In the genomic region with DNA sequence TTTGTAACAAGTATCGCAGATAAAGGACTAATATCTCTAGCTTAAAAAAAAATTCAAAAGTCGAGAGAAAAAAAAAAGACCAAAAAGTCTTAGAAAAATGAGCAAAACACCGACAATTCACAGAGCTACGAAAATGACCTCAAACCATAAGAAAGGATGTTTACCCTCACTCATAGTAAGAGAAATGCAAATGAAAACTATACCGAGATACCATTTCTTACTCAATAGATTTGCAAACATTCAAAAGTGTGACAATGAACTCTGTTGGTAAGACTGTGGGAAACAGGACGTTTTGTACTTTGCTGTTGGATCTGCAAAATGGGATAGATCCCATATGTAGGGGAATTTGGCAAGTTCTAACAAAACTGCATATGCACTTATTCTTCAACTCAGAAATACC, we compare ENCODE assay signal across 27 cellular contexts.
"Had no signal": no experiment of that assay in that cellular context is flagged by ENCODE, and none has a peak within 500 bp of the region (broad histone marks: within the 10 kb centered on the region; RNA-seq: fewer than 3 reads in every experiment).

No MANE protein-coding gene starts in this region.

- H3K27ac Mint-ChIP-seq: naive thymus-derived CD8-positive, alpha-beta T cell; natural killer cell treated with Interleukin-12 subunit alpha and Interleukin-12 subunit beta and Interleukin-15 and Interleukin-18, amount 100 ng/mL, for 72 hours; neural progenitor cell; progenitor cell of endocrine pancreas; stimulated activated memory B cell treated with anti-CD40 and anti-IgM and Interleukin-4, amounts not matched to agents 10 μg/mL and 1 μg/mL and 100 μg/mL, for 72 hours; stimulated activated naive CD8-positive, alpha-beta T cell treated with anti-CD3 and anti-CD28 coated beads, Interleukin-15, amount 100 ng/mL, for 72 hours; type B pancreatic cell had no signal

- ATAC-seq: naive thymus-derived CD8-positive, alpha-beta T cell; natural killer cell treated with Interleukin-12 subunit alpha and Interleukin-12 subunit beta and Interleukin-15 and Interleukin-18, amount 100 ng/mL, for 72 hours; psoas muscle; right cardiac atrium; right lobe of liver; stimulated activated memory B cell treated with anti-CD40 and anti-IgM and Interleukin-4, amounts not matched to agents 10 μg/mL and 1 μg/mL and 100 μg/mL, for 72 hours; stimulated activated naive CD8-positive, alpha-beta T cell treated with anti-CD3 and anti-CD28 coated beads, Interleukin-15, amount 100 ng/mL, for 72 hours; stimulated activated naive CD8-positive, alpha-beta T cell treated with anti-CD3 and anti-CD28 coated beads, Interleukin-15, Interleukin-2, amounts not matched to agents 100 U/mL and 50 U/mL, for 24 hours; upper lobe of right lung had no signal

- H3K4me3 Mint-ChIP-seq: naive thymus-derived CD8-positive, alpha-beta T cell; natural killer cell treated with Interleukin-12 subunit alpha and Interleukin-12 subunit beta and Interleukin-15 and Interleukin-18, amount 100 ng/mL, for 72 hours; neural progenitor cell; stimulated activated memory B cell treated with anti-CD40 and anti-IgM and Interleukin-4, amounts not matched to agents 10 μg/mL and 1 μg/mL and 100 μg/mL, for 72 hours; stimulated activated naive CD8-positive, alpha-beta T cell treated with anti-CD3 and anti-CD28 coated beads, Interleukin-15, amount 100 ng/mL, for 72 hours; type B pancreatic cell had no signal

- DNase-seq: naive thymus-derived CD8-positive, alpha-beta T cell; occipital lobe; ovary; posterior cingulate gyrus; psoas muscle; right cardiac atrium; right lobe of liver; sigmoid colon; small intestine; stimulated activated CD4-positive, alpha-beta T cell treated with anti-CD3 and anti-CD28 coated beads, Interleukin-15, amount 100 ng/mL, for 24 hours; stimulated activated CD4-positive, alpha-beta T cell treated with anti-CD3 and anti-CD28 coated beads, Interleukin-2, amount 100 ng/mL, for 24 hours; stimulated activated CD4-positive, alpha-beta T cell treated with anti-CD3 and anti-CD28 coated beads, Interleukin-2, amount 100 ng/mL, for 48 hours; stimulated activated CD4-positive, alpha-beta T cell treated with anti-CD3 and anti-CD28 coated beads, Interleukin-4, amount 100 ng/mL, for 24 hours; stimulated activated naive CD4-positive, alpha-beta T cell; stimulated activated naive CD8-positive, alpha-beta T cell treated with anti-CD3 and anti-CD28 coated beads, Interleukin-15, amount 100 ng/mL, for 72 hours; stimulated activated naive CD8-positive, alpha-beta T cell treated with anti-CD3 and anti-CD28 coated beads, Interleukin-15, Interleukin-2, amounts not matched to agents 100 U/mL and 50 U/mL, for 24 hours; substantia nigra; testis; tibial artery; transverse colon; upper lobe of right lung; uterus had no signal

- H3K36me3 Mint-ChIP-seq: naive thymus-derived CD8-positive, alpha-beta T cell; natural killer cell treated with Interleukin-12 subunit alpha and Interleukin-12 subunit beta and Interleukin-15 and Interleukin-18, amount 100 ng/mL, for 72 hours; neural progenitor cell; stimulated activated memory B cell treated with anti-CD40 and anti-IgM and Interleukin-4, amounts not matched to agents 10 μg/mL and 1 μg/mL and 100 μg/mL, for 72 hours; type B pancreatic cell had no signal

- H3K4me1 Mint-ChIP-seq: naive thymus-derived CD8-positive, alpha-beta T cell; neural progenitor cell; stimulated activated memory B cell treated with anti-CD40 and anti-IgM and Interleukin-4, amounts not matched to agents 10 μg/mL and 1 μg/mL and 100 μg/mL, for 72 hours; stimulated activated naive CD8-positive, alpha-beta T cell treated with anti-CD3 and anti-CD28 coated beads, Interleukin-15, amount 100 ng/mL, for 72 hours had no signal

- H3K9me3 Mint-ChIP-seq: natural killer cell treated with Interleukin-12 subunit alpha and Interleukin-12 subunit beta and Interleukin-15 and Interleukin-18, amount 100 ng/mL, for 72 hours; neural progenitor cell; stimulated activated naive CD8-positive, alpha-beta T cell treated with anti-CD3 and anti-CD28 coated beads, Interleukin-15, amount 100 ng/mL, for 72 hours; type B pancreatic cell had no signal
